Comparison of ENCODE assay signal across 11 cellular contexts in genomic region chr12:104673294-104674062, GRCh38.
DNase-seq lines count a peak whose midpoint lies in the region; ATAC-seq lines count a peak whose summit lies in the region.
"Had no signal": no experiment of that assay in that cellular context is flagged by ENCODE, and none has a peak within 500 bp of the region (broad histone marks: within the 10 kb centered on the region; RNA-seq: fewer than 3 reads in every experiment).

No MANE protein-coding gene starts in this region.

- peaks cover 75% of the 10 kb centered on the region for H3K4me1 Mint-ChIP-seq in dendritic cell treated with granulocyte-macrophage colony-stimulating factor and Interleukin-4, amounts not matched to agents 40 ng/mL and 50 ng/mL, for 4 days (ENCODE audit: low read depth)
- peaks cover 76 to 77% of the 10 kb centered on the region in 2 donors for H3K4me1 Mint-ChIP-seq in natural killer cell treated with Interleukin-12 subunit alpha and Interleukin-12 subunit beta and Interleukin-15 and Interleukin-18, amount 100 ng/mL, for 72 hours (ENCODE audit: low read depth in 2 of 2)

- ATAC-seq in natural killer cell treated with Interleukin-12 subunit alpha and Interleukin-12 subunit beta and Interleukin-15 and Interleukin-18, amount 100 ng/mL, for 72 hours = no peak
- ATAC-seq in HG03520 (IDR thresholded peaks at IDR 0.05; ENCODE audit: unreplicated experiment) (no peak), HG03025 (IDR thresholded peaks at IDR 0.05; ENCODE audit: low FRiP score, unreplicated experiment) (no peak)

- H3K27ac ChIP-seq in ACC112 (ENCODE audit: low read depth, low read length) (peak overlapping the region; percentile 97), GM23248 (peak overlapping the region; percentile 82)

- H3K27me3 ChIP-seq in ACC112 (ENCODE audit: insufficient read depth, low read length) = no peaks in the 10 kb centered on the region
- no peaks in the 10 kb centered on the region for H3K27me3 ChIP-seq in GM23248 (replicated peaks; ENCODE audit: insufficient read depth)
- H3K27me3 ChIP-seq: MG63 had no signal

- no peaks in the 10 kb centered on the region for H3K9me3 ChIP-seq in GM23248 (ENCODE audit: low read depth)
- H3K9me3 ChIP-seq: MG63 had no signal

- H3K79me2 ChIP-seq in ACC112 (ENCODE audit: control insufficient read depth, insufficient read depth, low read length, unreplicated experiment) (peaks cover 8% of the 10 kb centered on the region), GM23248 (ENCODE audit: insufficient read depth) (no peaks in the 10 kb centered on the region)

- H3K9me2 ChIP-seq in GM23248 (ENCODE audit: insufficient read depth) = no peaks in the 10 kb centered on the region

- H3K4me1 ChIP-seq in ACC112 (ENCODE audit: control insufficient read depth, insufficient read depth, low read length, unreplicated experiment) = peaks cover 38% of the 10 kb centered on the region
- H3K4me1 ChIP-seq in GM23248 (ENCODE audit: insufficient read depth) = peaks cover 34% of the 10 kb centered on the region

- in situ Hi-C loops in GM23248 (cut with MboI) = no loop called here

- H3K36me3 Mint-ChIP-seq in dendritic cell treated with granulocyte-macrophage colony-stimulating factor and Interleukin-4, amounts not matched to agents 40 ng/mL and 50 ng/mL, for 4 days (ENCODE audit: low read depth) = peaks cover 14% of the 10 kb centered on the region
- H3K36me3 Mint-ChIP-seq in natural killer cell treated with Interleukin-12 subunit alpha and Interleukin-12 subunit beta and Interleukin-15 and Interleukin-18, amount 100 ng/mL, for 72 hours = peaks cover 12% of the 10 kb centered on the region

- H3K36me3 ChIP-seq in ACC112 (ENCODE audit: insufficient read depth, low read length) = no peaks in the 10 kb centered on the region
- H3K36me3 ChIP-seq in GM23248 (ENCODE audit: low read depth) = no peaks in the 10 kb centered on the region
- H3K36me3 ChIP-seq: MG63 had no signal

- H3F3A ChIP-seq in GM23248 (ENCODE audit: insufficient read depth) = peaks cover 34% of the 10 kb centered on the region

- intact Hi-C loops in dendritic cell treated with granulocyte-macrophage colony-stimulating factor and Interleukin-4, amounts not matched to agents 40 ng/mL and 50 ng/mL, for 4 days (cut with micrococcal nuclease) = no loop called here

- peak; percentile 79 for DNase-seq in GM23248
- DNase-seq in natural killer cell treated with Interleukin-12 subunit alpha and Interleukin-12 subunit beta and Interleukin-15 and Interleukin-18, amount 100 ng/mL, for 72 hours (ENCODE audit: low spot score) = no peak
- no peak for DNase-seq in epidermal melanocyte (ENCODE audit: insufficient read length, low spot score)
- no peak for DNase-seq in NCI-H187 treated with DMSO at 0.1 percent for 48 hours (lab: John Stamatoyannopoulos, UW)
- DNase-seq: effector CD4-positive, alpha-beta T cell; MG63 had no signal

- WGBS in GM23248 (ENCODE audit: low coverage in 1 of 2, low lambda C conversion rate in 2 of 2, missing lambda C conversion rate in 2 of 2), 2 experiments = 17 to 19% methylated on average over 12 of the region's 12 CpGs

- H3K4me3 ChIP-seq in ACC112 (ENCODE audit: low read depth, low read length) (peak overlapping the region; percentile 65; the same call in 1 of the 2 replicates), GM23248 (no peak overlapping the region)
- H3K4me3 ChIP-seq: MG63 had no signal

- no peaks in the 10 kb centered on the region for H3K9me3 Mint-ChIP-seq in dendritic cell treated with granulocyte-macrophage colony-stimulating factor and Interleukin-4, amounts not matched to agents 40 ng/mL and 50 ng/mL, for 4 days
- no peaks in the 10 kb centered on the region for H3K9me3 Mint-ChIP-seq in natural killer cell treated with Interleukin-12 subunit alpha and Interleukin-12 subunit beta and Interleukin-15 and Interleukin-18, amount 100 ng/mL, for 72 hours
- H3K9me3 Mint-ChIP-seq: stimulated activated naive CD8-positive, alpha-beta T cell treated with anti-CD3 and anti-CD28 coated beads, Interleukin-15, Interleukin-2, amounts not matched to agents 100 ng/mL and 50 ng/mL, for 24 hours had no signal

- no peak overlapping the region for H3K4me3 Mint-ChIP-seq in dendritic cell treated with granulocyte-macrophage colony-stimulating factor and Interleukin-4, amounts not matched to agents 40 ng/mL and 50 ng/mL, for 4 days
- peak overlapping the region; percentile 74 for H3K4me3 Mint-ChIP-seq in natural killer cell treated with Interleukin-12 subunit alpha and Interleukin-12 subunit beta and Interleukin-15 and Interleukin-18, amount 100 ng/mL, for 72 hours
- H3K4me3 Mint-ChIP-seq: stimulated activated naive CD8-positive, alpha-beta T cell treated with anti-CD3 and anti-CD28 coated beads, Interleukin-15, Interleukin-2, amounts not matched to agents 100 ng/mL and 50 ng/mL, for 24 hours had no signal

- H3K27ac Mint-ChIP-seq in dendritic cell treated with granulocyte-macrophage colony-stimulating factor and Interleukin-4, amounts not matched to agents 40 ng/mL and 50 ng/mL, for 4 days = peak overlapping the region; percentile 87
- peak overlapping the region; percentile 83 to 87 for H3K27ac Mint-ChIP-seq in natural killer cell treated with Interleukin-12 subunit alpha and Interleukin-12 subunit beta and Interleukin-15 and Interleukin-18, amount 100 ng/mL, for 72 hours

- peak overlapping the region; percentile 14 for H3K4me2 ChIP-seq in GM23248 (ENCODE audit: unreplicated experiment)

- no peaks in the 10 kb centered on the region for H3K27me3 Mint-ChIP-seq in dendritic cell treated with granulocyte-macrophage colony-stimulating factor and Interleukin-4, amounts not matched to agents 40 ng/mL and 50 ng/mL, for 4 days
- no peaks in the 10 kb centered on the region for H3K27me3 Mint-ChIP-seq in natural killer cell treated with Interleukin-12 subunit alpha and Interleukin-12 subunit beta and Interleukin-15 and Interleukin-18, amount 100 ng/mL, for 72 hours
- H3K27me3 Mint-ChIP-seq: stimulated activated naive CD8-positive, alpha-beta T cell treated with anti-CD3 and anti-CD28 coated beads, Interleukin-15, Interleukin-2, amounts not matched to agents 100 ng/mL and 50 ng/mL, for 24 hours had no signal

- H3K9ac ChIP-seq in GM23248 = peak overlapping the region; percentile 62

- no peaks in the 10 kb centered on the region for H4K20me1 ChIP-seq in GM23248 (ENCODE audit: insufficient read depth)

- H2AFZ ChIP-seq in ACC112 (ENCODE audit: low read length, unreplicated experiment) (no peak overlapping the region), GM23248 (peak overlapping the region; percentile 47)
